In genomic region chr5:147095740-147096139, GRCh38 we compare ENCODE assay signal across 5 cellular contexts.
"Had no signal": no experiment of that assay in that cellular context is flagged by ENCODE, and none has a peak within 500 bp of the region (broad histone marks: within the 10 kb centered on the region; RNA-seq: fewer than 3 reads in every experiment).

No MANE protein-coding gene starts in this region.

- DNase-seq: H9, HCEC 1CT had no signal

- H3K4me2 ChIP-seq: GM23338 had no signal

- H3K4me3 ChIP-seq: GM23338 had no signal

- H3K27ac ChIP-seq: HL-60 had no signal

- ATAC-seq: GM23338, HepG2 had no signal
